In genomic region chr3:109117939-109118338, GRCh38 we compare ENCODE assay signal across 1 cellular context.
TF ChIP-seq lines count a peak whose summit lies in the region.

Gene MORC1 (minus strand): TSS chr3:109118134. CDS start chr3:109118059, 75 bp downstream.

TF ChIP-seq in WTC11, 78 proteins besides CTCF, POLR2A, EP300 and RAD21 (continued from another document):
- TF ChIP-seq E2F4 (CRISPR knock-in tag; IDR thresholded peaks at IDR 0.05; ENCODE audit: borderline replicate concordance, low read depth) (no peak), JUN (CRISPR knock-in tag; IDR thresholded peaks at IDR 0.05) (no peak), CBFB (CRISPR knock-in tag; IDR thresholded peaks at IDR 0.05; ENCODE audit: low read depth) (no peak), ZNF281 (CRISPR knock-in tag; IDR thresholded peaks at IDR 0.05) (no peak)
